10 cellular contexts compared by ENCODE assay signal in the genomic region with DNA sequence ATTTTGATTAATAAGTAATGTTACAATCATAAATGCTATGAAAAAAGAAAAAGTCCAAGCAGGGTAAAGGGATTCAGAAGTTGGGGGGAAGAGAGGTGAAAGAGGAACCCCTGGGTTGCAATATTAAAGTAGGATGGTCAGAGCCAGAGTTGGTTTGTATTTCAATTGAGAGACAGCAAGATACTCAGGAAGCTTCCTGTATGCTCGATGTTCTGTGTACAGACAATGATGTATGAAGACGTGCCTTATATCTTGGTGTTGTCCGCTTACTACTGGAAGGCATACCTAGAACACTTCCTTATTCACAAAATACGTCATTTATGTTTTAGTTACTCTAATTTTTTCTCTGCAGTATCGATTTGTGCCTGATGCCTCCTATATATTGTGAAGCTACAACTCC.
DNase-seq lines count a peak whose midpoint lies in the region; ATAC-seq and TF ChIP-seq lines count a peak whose summit lies in the region.
"Had no signal": no experiment of that assay in that cellular context is flagged by ENCODE, and none has a peak within 500 bp of the region (broad histone marks: within the 10 kb centered on the region; RNA-seq: fewer than 3 reads in every experiment).

No MANE protein-coding gene starts in this region.

- H3K4me1 Mint-ChIP-seq in activated T-cell treated with anti-CD3 and anti-CD28 coated beads, Interleukin-2, amount 50 U/mL, for 4 hours (ENCODE audit: low read depth), result peaks cover 73% of the 10 kb centered on the region
- peaks cover 43 to 75% of the 10 kb centered on the region in 2 donors for H3K4me1 Mint-ChIP-seq in stimulated activated naive B cell treated with anti-CD40 and anti-IgM and Interleukin-4, amounts not matched to agents 10 μg/mL and 1 μg/mL and 100 μg/mL, for 72 hours
- H3K4me1 Mint-ChIP-seq in endothelial cell (ENCODE audit: unreplicated experiment), result peaks cover 40% of the 10 kb centered on the region

- peak overlapping the region; percentile 24 for H3K27ac ChIP-seq in VCaP
- H3K27ac ChIP-seq: hepatocyte had no signal

- no peaks in the 10 kb centered on the region for H3K9me3 Mint-ChIP-seq in activated T-cell treated with anti-CD3 and anti-CD28 coated beads, Interleukin-2, amount 50 U/mL, for 4 hours
- H3K9me3 Mint-ChIP-seq in stimulated activated naive B cell treated with anti-CD40 and anti-IgM and Interleukin-4, amounts not matched to agents 10 μg/mL and 1 μg/mL and 100 μg/mL, for 72 hours, result no peaks in the 10 kb centered on the region
- H3K9me3 Mint-ChIP-seq in endothelial cell (ENCODE audit: unreplicated experiment), result no peaks in the 10 kb centered on the region
- H3K9me3 Mint-ChIP-seq: neural crest cell had no signal

- no peak overlapping the region for H3K27ac Mint-ChIP-seq in stimulated activated naive B cell treated with anti-CD40 and anti-IgM and Interleukin-4, amounts not matched to agents 10 μg/mL and 1 μg/mL and 100 μg/mL, for 72 hours
- no peak overlapping the region for H3K27ac Mint-ChIP-seq in endothelial cell (ENCODE audit: unreplicated experiment)

- no peak for DNase-seq in activated T-cell treated with anti-CD3 and anti-CD28 coated beads, Interleukin-2, amount 50 U/mL, for 4 hours
- no peak for DNase-seq in activated T-cell treated with anti-CD3 and anti-CD28 coated beads, Interleukin-2, amount 50 U/mL, for 1 hour
- no peak for DNase-seq in stimulated activated naive B cell treated with anti-CD40 and anti-IgM and Interleukin-4, amounts not matched to agents 10 μg/mL and 1 μg/mL and 100 μg/mL, for 72 hours
- DNase-seq in endothelial cell (ENCODE audit: low spot score) (no peak), HT-29 (ENCODE audit: low spot score) (no peak), KG1 (lab: John Stamatoyannopoulos, UW) (no peak)

- no peaks in the 10 kb centered on the region for H3K27me3 Mint-ChIP-seq in activated T-cell treated with anti-CD3 and anti-CD28 coated beads, Interleukin-2, amount 50 U/mL, for 4 hours (ENCODE audit: low read depth)
- no peaks in the 10 kb centered on the region for H3K27me3 Mint-ChIP-seq in stimulated activated naive B cell treated with anti-CD40 and anti-IgM and Interleukin-4, amounts not matched to agents 10 μg/mL and 1 μg/mL and 100 μg/mL, for 72 hours
- no peaks in the 10 kb centered on the region for H3K27me3 Mint-ChIP-seq in endothelial cell (ENCODE audit: unreplicated experiment)

- ATAC-seq in activated T-cell treated with anti-CD3 and anti-CD28 coated beads, Interleukin-2, amount 50 U/mL, for 4 hours, result peak; percentile 23 to 55
- ATAC-seq in HG03097 (IDR thresholded peaks at IDR 0.05; ENCODE audit: low FRiP score, unreplicated experiment), result peak; percentile 42
- peak; percentile 52 to 61 for ATAC-seq in stimulated activated naive B cell treated with anti-CD40 and anti-IgM and Interleukin-4, amounts not matched to agents 10 μg/mL and 1 μg/mL and 100 μg/mL, for 72 hours (replicated peaks)

- no peak for TF ChIP-seq CTCF in VCaP (conservative IDR thresholded peaks at IDR 0.05)
- no peak for TF ChIP-seq CTCF in endothelial cell (IDR thresholded peaks at IDR 0.05; ENCODE audit: unreplicated experiment)

- H3K36me3 Mint-ChIP-seq in activated T-cell treated with anti-CD3 and anti-CD28 coated beads, Interleukin-2, amount 50 U/mL, for 4 hours (ENCODE audit: insufficient read depth), result peaks cover 1% of the 10 kb centered on the region
- H3K36me3 Mint-ChIP-seq in stimulated activated naive B cell treated with anti-CD40 and anti-IgM and Interleukin-4, amounts not matched to agents 10 μg/mL and 1 μg/mL and 100 μg/mL, for 72 hours, result peaks cover 7 to 22% of the 10 kb centered on the region in 2 donors
- H3K36me3 Mint-ChIP-seq in endothelial cell (ENCODE audit: low read depth, unreplicated experiment), result no peaks in the 10 kb centered on the region

- peak overlapping the region; percentile 51 for H3K4me3 Mint-ChIP-seq in activated T-cell treated with anti-CD3 and anti-CD28 coated beads, Interleukin-2, amount 50 U/mL, for 4 hours
- H3K4me3 Mint-ChIP-seq in stimulated activated naive B cell treated with anti-CD40 and anti-IgM and Interleukin-4, amounts not matched to agents 10 μg/mL and 1 μg/mL and 100 μg/mL, for 72 hours, result no peak overlapping the region
- no peak overlapping the region for H3K4me3 Mint-ChIP-seq in endothelial cell (ENCODE audit: unreplicated experiment)
- H3K4me3 Mint-ChIP-seq: neural crest cell had no signal
